ENCODE assay signal across 22 cellular contexts in genomic region chr19:3463039-3463958, GRCh38. TPM values are rescaled to one million over a fixed set of nuclear protein-coding genes. Genes with fewer than 3 reads are reported as not detected.
DNase-seq lines count a peak whose midpoint lies in the region; ATAC-seq, FAIRE-seq and TF ChIP-seq lines count a peak whose summit lies in the region.
"Had no signal": no experiment of that assay in that cellular context is flagged by ENCODE, and none has a peak within 500 bp of the region (broad histone marks: within the 10 kb centered on the region; RNA-seq: fewer than 3 reads in every experiment).

No MANE protein-coding gene starts in this region.

- DNase-seq in Right ventricle myocardium inferior (ENCODE audit: missing footprints) (peak; percentile 53), left ventricle myocardium superior (no peak), neural progenitor cell (ENCODE audit: low spot score) (peak; percentile 58), uterus (peak in 1 of 2 donors; percentile 21), RKO (ENCODE audit: low spot score) (no peak), GM12891 (ENCODE audit: insufficient read length, low spot score) (no peak)
- DNase-seq: activated CD4-positive, alpha-beta T cell treated with anti-CD3 and anti-CD28 coated beads, Interleukin-2, amount 50 U/mL, for 1 hour; activated T-cell treated with anti-CD3 and anti-CD28 coated beads for 4 hours; effector memory CD8-positive, alpha-beta T cell; NCI-H2029 treated with DMSO at 0.1 percent for 48 hours; stimulated activated CD4-positive, alpha-beta T cell treated with anti-CD3 and anti-CD28 coated beads, Interleukin-4, amount 100 ng/mL, for 1 hour; T1000 had no signal

- peaks cover 7% of the 10 kb centered on the region for H3K9me3 Mint-ChIP-seq in neural progenitor cell
- H3K9me3 Mint-ChIP-seq: activated naive CD4-positive, alpha-beta T cell treated with anti-CD3 and anti-CD28 coated beads, Interleukin-2, amount 50 U/mL, for 24 hours; effector memory CD8-positive, alpha-beta T cell had no signal

- peaks cover 57% of the 10 kb centered on the region for H3K27me3 Mint-ChIP-seq in neural progenitor cell (ENCODE audit: insufficient read depth, low read depth)
- H3K27me3 Mint-ChIP-seq: activated naive CD4-positive, alpha-beta T cell treated with anti-CD3 and anti-CD28 coated beads, Interleukin-2, amount 50 U/mL, for 24 hours; effector memory CD8-positive, alpha-beta T cell had no signal

- H3F3A ChIP-seq in neural progenitor cell (ENCODE audit: low read depth): peaks cover 12% of the 10 kb centered on the region

- H3K9me3 ChIP-seq in gastroesophageal sphincter: no peaks in the 10 kb centered on the region
- H3K9me3 ChIP-seq in neural progenitor cell (ENCODE audit: low read depth): no peaks in the 10 kb centered on the region
- no peaks in the 10 kb centered on the region for H3K9me3 ChIP-seq in uterus

- TF ChIP-seq CTCF in gastroesophageal sphincter (IDR thresholded peaks at IDR 0.05): no peak
- TF ChIP-seq CTCF in neural progenitor cell (IDR thresholded peaks at IDR 0.05): peak; percentile 40
- no peak for TF ChIP-seq CTCF in uterus (IDR thresholded peaks at IDR 0.05)

- H3K4me3 ChIP-seq in gastroesophageal sphincter (no peak overlapping the region), neural progenitor cell (peak overlapping the region; percentile 39), uterus (no peak overlapping the region)
- H3K4me3 ChIP-seq: cardiac muscle cell, tibial nerve had no signal

- intact Hi-C loops in Right ventricle myocardium inferior (cut with DNase I): no loop called here
- intact Hi-C loops in left ventricle myocardium superior (cut with micrococcal nuclease): no loop called here
- intact Hi-C loops in uterus (cut with DNase I; ENCODE audit: low total_unique reads): no loop called here

- H3K27me3 ChIP-seq in gastroesophageal sphincter (no peaks in the 10 kb centered on the region), neural progenitor cell (peaks cover 98% of the 10 kb centered on the region), uterus (no peaks in the 10 kb centered on the region)
- H3K27me3 ChIP-seq: tibial nerve had no signal

- peak overlapping the region; percentile 30 to 87 (median 85) for H3K27ac ChIP-seq in gastroesophageal sphincter
- no peak overlapping the region for H3K27ac ChIP-seq in neural progenitor cell
- peak overlapping the region; percentile 48 to 70 for H3K27ac ChIP-seq in uterus
- H3K27ac ChIP-seq: 22Rv1, cardiac muscle cell had no signal

- H3K4me1 Mint-ChIP-seq in neural progenitor cell: peaks cover 13% of the 10 kb centered on the region
- H3K4me1 Mint-ChIP-seq: activated naive CD4-positive, alpha-beta T cell treated with anti-CD3 and anti-CD28 coated beads, Interleukin-2, amount 50 U/mL, for 24 hours had no signal

- TF ChIP-seq POLR2A in gastroesophageal sphincter (IDR thresholded peaks at IDR 0.05) (no peak), uterus (IDR thresholded peaks at IDR 0.05) (no peak), GM12891 (IDR thresholded peaks at IDR 0.05; ENCODE audit: low read depth, low read length) (no peak)

- no peak overlapping the region for H3K27ac Mint-ChIP-seq in neural progenitor cell
- H3K27ac Mint-ChIP-seq: activated naive CD4-positive, alpha-beta T cell treated with anti-CD3 and anti-CD28 coated beads, Interleukin-2, amount 50 U/mL, for 24 hours; effector memory CD8-positive, alpha-beta T cell had no signal

- H3K36me3 Mint-ChIP-seq in neural progenitor cell: no peaks in the 10 kb centered on the region

- 60% methylated on average over 6 of the region's 68 CpGs; no CpG with 5 or more reads in 1 of the 2 donors for WGBS in gastroesophageal sphincter (ENCODE audit: low coverage in 1 of 2), 2 donors

- no peaks in the 10 kb centered on the region for H3K79me2 ChIP-seq in neural progenitor cell (ENCODE audit: low read depth)

- H3K9ac ChIP-seq in neural progenitor cell: no peak overlapping the region

- H2AFZ ChIP-seq in neural progenitor cell (replicated peaks): no peak overlapping the region

- H3K4me3 Mint-ChIP-seq in neural progenitor cell: peak overlapping the region; percentile 24
- H3K4me3 Mint-ChIP-seq: activated naive CD4-positive, alpha-beta T cell treated with anti-CD3 and anti-CD28 coated beads, Interleukin-2, amount 50 U/mL, for 24 hours; effector memory CD8-positive, alpha-beta T cell had no signal

- ATAC-seq in Right ventricle myocardium inferior: no peak
- no peak for ATAC-seq in left ventricle myocardium superior
- no peak for ATAC-seq in gastroesophageal sphincter
- no peak for ATAC-seq in GM18519 (IDR thresholded peaks at IDR 0.05; ENCODE audit: low FRiP score, unreplicated experiment)
- ATAC-seq: effector memory CD8-positive, alpha-beta T cell had no signal

- peaks cover 12% of the 10 kb centered on the region for H4K20me1 ChIP-seq in neural progenitor cell (ENCODE audit: low read depth)

- no peak for FAIRE-seq in GM12891 (lab: Jason Lieb, UNC)
- FAIRE-seq: GM19239 had no signal

- H3K4me2 ChIP-seq in neural progenitor cell: peak overlapping the region; percentile 72

- peaks cover 0 to 49% of the 10 kb centered on the region in 2 donors for H3K36me3 ChIP-seq in gastroesophageal sphincter
- no peaks in the 10 kb centered on the region for H3K36me3 ChIP-seq in neural progenitor cell
- no peaks in the 10 kb centered on the region for H3K36me3 ChIP-seq in uterus
- H3K36me3 ChIP-seq: cardiac muscle cell had no signal

- TF ChIP-seq EP300 in gastroesophageal sphincter (IDR thresholded peaks at IDR 0.05): no peak

- peaks cover 4 to 98% (median 59%) of the 10 kb centered on the region in 3 donors for H3K4me1 ChIP-seq in gastroesophageal sphincter
- H3K4me1 ChIP-seq in neural progenitor cell: peaks cover 30% of the 10 kb centered on the region
- H3K4me1 ChIP-seq in uterus: peaks cover 9 to 18% of the 10 kb centered on the region in 2 donors

TF ChIP-seq in GM12891, 5 proteins besides CTCF, POLR2A, EP300 and RAD21:
- TF ChIP-seq SPI1 (IDR thresholded peaks at IDR 0.05; ENCODE audit: low read depth, low read length) (no peak), POU2F2 (IDR thresholded peaks at IDR 0.05; ENCODE audit: low read depth, low read length) (no peak), POLR2AphosphoS5 (IDR thresholded peaks at IDR 0.05; ENCODE audit: low read depth, low read length) (no peak), TAF1 (IDR thresholded peaks at IDR 0.05; ENCODE audit: low read depth, low read length) (no peak), PAX5 (IDR thresholded peaks at IDR 0.05; ENCODE audit: insufficient read depth, low read length, severe bottlenecking) (no peak)
TF ChIP-seq in GM12891: peak in this region for 0.

RNA-seq across cellular contexts. Expression of gene SMIM24, which starts 17.0 kb away (rescaled TPM):
- total RNA-seq in Right ventricle myocardium inferior: not detected
- not detected for total RNA-seq in left ventricle myocardium superior
- total RNA-seq in gastroesophageal sphincter: not detected
- 0.81 and 1.7 TPM in 2 replicates for total RNA-seq in neural progenitor cell (ENCODE audit: low replicate concordance)
- under 1 TPM in 1 of 4 donors, not detected in 3; 0.97 TPM for total RNA-seq in uterus
- 2.4 TPM for polyA plus RNA-seq in GM12891 (2012; ENCODE audit: low read depth, missing spikeins)
- total RNA-seq: lung microvascular endothelial cell, NCI-H460, tibial nerve had no signal

RNA-seq across cellular contexts. Expression of gene SMIM44, which starts 19.9 kb away (rescaled TPM):
- total RNA-seq in Right ventricle myocardium inferior (not detected), left ventricle myocardium superior (not detected), gastroesophageal sphincter (not detected), neural progenitor cell (ENCODE audit: low replicate concordance) (not detected in 2 replicates), uterus (not detected)
- polyA plus RNA-seq in GM12891 (2012; ENCODE audit: low read depth, missing spikeins): not detected
- total RNA-seq: cardiac muscle cell, lung microvascular endothelial cell, NCI-H460, tibial nerve had no signal
- polyA plus RNA-seq: BJ, cardiac muscle cell had no signal

RNA-seq across cellular contexts. Expression of gene DOHH, which starts 37.2 kb away (rescaled TPM):
- total RNA-seq in Right ventricle myocardium inferior (11.1 TPM), left ventricle myocardium superior (11.0 TPM), gastroesophageal sphincter (10 to 100 TPM; 16.5 to 30.7 (median 20.3) TPM), neural progenitor cell (ENCODE audit: low replicate concordance) (0.69 and 12.1 TPM in 2 replicates), uterus (10 to 100 TPM in 1 of 4 donors, 1 to 10 TPM in 3; 1.2 to 10.4 (median 4.7) TPM)
- 10.9 TPM for polyA plus RNA-seq in GM12891 (2012; ENCODE audit: low read depth, missing spikeins)

RNA-seq across cellular contexts. Expression of gene FZR1, which starts 42.8 kb away (rescaled TPM):
- total RNA-seq in Right ventricle myocardium inferior: 19.4 TPM
- total RNA-seq in left ventricle myocardium superior: 19.2 TPM
- total RNA-seq in gastroesophageal sphincter: 10 to 100 TPM; 17.6 to 32.9 (median 23.0) TPM
- 16.4 and 56.1 TPM in 2 replicates for total RNA-seq in neural progenitor cell (ENCODE audit: low replicate concordance)
- 10 to 100 TPM in 3 of 4 donors, 1 to 10 TPM in 1; 3.8 to 70.8 (median 33.0) TPM for total RNA-seq in uterus
- polyA plus RNA-seq in GM12891 (2012; ENCODE audit: low read depth, missing spikeins): 18.0 TPM

Comparison
In these comparisons a context has a peak if more than half of its experiments do, and no peak if none do; other contexts are left out.
1. DNase-seq: peak in Right ventricle myocardium inferior (single experiment) and neural progenitor cell (single experiment); none in left ventricle myocardium superior (single experiment), RKO (single experiment) and GM12891 (single experiment).